ENCODE assay signal across 27 cellular contexts in the genomic region with DNA sequence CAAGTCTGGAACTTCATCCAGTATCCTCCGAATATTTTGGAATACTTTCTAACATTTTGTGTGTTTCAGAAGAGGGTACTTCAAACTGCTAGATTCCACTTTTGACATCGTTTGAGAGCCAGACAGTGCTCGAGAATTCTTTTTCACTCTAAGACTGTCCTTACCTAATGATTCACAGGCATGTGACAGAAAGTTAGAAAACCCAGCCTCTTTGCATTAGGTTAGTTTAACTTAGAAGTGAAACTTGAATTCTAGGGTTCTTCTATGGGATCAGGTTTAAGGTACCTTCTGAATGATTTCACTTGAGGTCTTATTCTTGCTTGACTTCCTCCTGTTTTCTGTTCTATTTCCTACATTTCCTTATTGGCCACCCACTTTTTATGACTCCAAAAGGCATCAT.
"Had no signal": no experiment of that assay in that cellular context is flagged by ENCODE, and none has a peak within 500 bp of the region (broad histone marks: within the 10 kb centered on the region; RNA-seq: fewer than 3 reads in every experiment).

No MANE protein-coding gene starts in this region.

- H3K36me3 ChIP-seq: WERI-Rb-1 had no signal

- ATAC-seq: activated CD8-positive, alpha-beta memory T cell treated with anti-CD3 and anti-CD28 coated beads, Interleukin-2, amount 10 ng/mL, durations not matched to agents 7 days and 5 days; activated naive CD8-positive, alpha-beta T cell treated with anti-CD3 and anti-CD28 coated beads, Interleukin-2, amount 50 U/mL, for 24 hours had no signal

- H3K27ac ChIP-seq: WERI-Rb-1 had no signal

- DNase-seq: activated CD4-positive, alpha-beta memory T cell treated with anti-CD3 and anti-CD28 coated beads, Interleukin-2, amount 10 ng/mL, durations not matched to agents 7 days and 5 days; activated CD4-positive, alpha-beta T cell treated with anti-CD3 and anti-CD28 coated beads for 1 hour; activated CD4-positive, alpha-beta T cell treated with anti-CD3 and anti-CD28 coated beads for 48 hours; activated CD4-positive, CD25-positive, alpha-beta regulatory T cell; activated CD8-positive, alpha-beta memory T cell treated with anti-CD3 and anti-CD28 coated beads for 24 hours; activated CD8-positive, alpha-beta memory T cell treated with anti-CD3 and anti-CD28 coated beads, Interleukin-2, amount 10 ng/mL, durations not matched to agents 7 days and 5 days; activated CD8-positive, alpha-beta memory T cell treated with anti-CD3 and anti-CD28 coated beads, Interleukin-2, amount 50 U/mL, for 48 hours; activated effector memory CD4-positive, alpha-beta T cell treated with Interleukin-2 at 50 U/mL for 16 hours; activated naive CD4-positive, alpha-beta T cell treated with anti-CD3 and anti-CD28 coated beads, Interleukin-2, amount 10 ng/mL, durations not matched to agents 7 days and 5 days; activated naive CD8-positive, alpha-beta T cell treated with anti-CD3 and anti-CD28 coated beads, Interleukin-2, amount 50 U/mL, for 24 hours; activated T-cell treated with anti-CD3 and anti-CD28 coated beads, Interleukin-2, amount 50 U/mL, for 48 hours; anterior cingulate cortex; caudate nucleus; cerebellar nuclear complex; NCI-H1048; NCI-H1105 treated with DMSO at 0.1 percent for 48 hours; NCI-H1436; NCI-H1694; NCI-H1930; NCI-H2081 treated with DMSO at 0.1 percent for 48 hours; NCI-H510A; NCI-H526; NCI-H748 treated with DMSO at 0.1 percent for 48 hours; OCI-M1; Right ventricle myocardium superior; T1000; WERI-Rb-1 had no signal
